In genomic region chr1:191866155-191866554, GRCh38 we compare ENCODE assay signal across 26 cellular contexts.
"Had no signal": no experiment of that assay in that cellular context is flagged by ENCODE, and none has a peak within 500 bp of the region (broad histone marks: within the 10 kb centered on the region; RNA-seq: fewer than 3 reads in every experiment).

No MANE protein-coding gene starts in this region.

- H3K4me1 ChIP-seq: colonic mucosa, esophagus squamous epithelium, gastrocnemius medialis, heart right ventricle, left lung, lower lobe of right lung had no signal

- ATAC-seq: effector memory CD8-positive, alpha-beta T cell; esophagus mucosa; gastrocnemius medialis; heart right ventricle; left cardiac atrium; left lung; left ventricle myocardium superior; lower lobe of right lung; mucosa of descending colon had no signal

- H3K9me3 ChIP-seq: colonic mucosa, esophagus squamous epithelium, gastrocnemius medialis, lower lobe of right lung, mucosa of descending colon had no signal

- H3K27ac ChIP-seq: colonic mucosa, epithelial cell of prostate, esophagus squamous epithelium, gastrocnemius medialis, heart right ventricle, left lung, lower lobe of right lung had no signal

- DNase-seq: colonic mucosa; cortex of kidney; effector CD8-positive, alpha-beta T cell; effector memory CD8-positive, alpha-beta T cell; endodermal cell; erythroblast; esophagus squamous epithelium; foreskin fibroblast; foreskin melanocyte; gastrocnemius medialis; glutamatergic neuron; head of caudate nucleus; heart right ventricle; hippocampal formation; left cardiac atrium; left lung; left ventricle myocardium superior; lower lobe of right lung; mesenchymal stem cell; mucosa of descending colon; naive B cell had no signal

- FAIRE-seq: endometrium, islet of Langerhans, keratinocyte had no signal

- H3K36me3 ChIP-seq: colonic mucosa, esophagus squamous epithelium, gastrocnemius medialis, heart right ventricle, left lung, lower lobe of right lung had no signal

- H3K4me3 ChIP-seq: colonic mucosa, esophagus squamous epithelium, gastrocnemius medialis, heart right ventricle, left lung, lower lobe of right lung, mucosa of descending colon had no signal

- H3K27me3 ChIP-seq: colonic mucosa, esophagus squamous epithelium, gastrocnemius medialis, heart right ventricle, left lung had no signal
